ENCODE assay signal across 24 cellular contexts in the genomic region with DNA sequence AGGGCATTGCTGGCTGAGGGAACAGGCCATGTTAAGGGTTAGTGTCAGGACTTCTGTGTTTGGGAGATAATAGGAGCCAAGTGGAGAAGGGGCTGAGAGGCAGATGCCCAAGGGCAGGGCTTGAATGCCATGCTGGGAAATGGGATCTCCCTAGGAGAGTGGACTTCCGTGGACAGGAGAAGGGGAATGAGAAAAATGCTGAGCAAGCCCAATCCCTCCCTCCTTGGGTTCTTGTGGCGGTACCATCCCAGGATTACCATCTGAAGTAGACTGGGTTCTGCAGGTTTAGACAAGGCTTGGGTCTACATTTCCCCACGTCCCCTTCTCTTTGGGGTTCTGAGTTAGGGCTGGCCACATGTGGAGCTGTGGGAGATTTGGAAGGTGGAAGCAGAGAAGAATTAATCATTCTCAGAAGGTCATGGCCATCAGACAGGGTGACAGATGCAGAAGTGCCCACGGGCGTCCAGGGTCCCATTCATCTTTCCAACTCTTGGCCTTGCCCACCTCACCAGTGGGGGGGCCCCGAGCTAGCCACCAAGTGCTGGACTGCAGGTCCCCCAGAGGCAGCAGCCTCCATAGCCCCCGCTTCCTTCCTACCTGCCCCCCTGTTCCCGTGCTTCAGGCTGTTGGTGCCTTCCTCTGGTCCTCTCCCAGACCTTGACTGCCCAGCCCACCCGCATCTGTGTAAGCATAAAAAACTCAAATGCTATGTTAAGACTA.
"Had no signal": no experiment of that assay in that cellular context is flagged by ENCODE, and none has a peak within 500 bp of the region (broad histone marks: within the 10 kb centered on the region; RNA-seq: fewer than 3 reads in every experiment).

No MANE protein-coding gene starts in this region.

- H3K9me3 ChIP-seq: SJCRH30 had no signal

- H3K9ac ChIP-seq: KMS-11 had no signal

- H3K4me3 Mint-ChIP-seq: activated CD4-positive, alpha-beta T cell treated with anti-CD3 and anti-CD28 coated beads, Interleukin-2, amount 10 ng/mL, durations not matched to agents 24 days and 14 days; activated CD8-positive, alpha-beta T cell treated with anti-CD3 and anti-CD28 coated beads for 36 hours; activated T-cell treated with anti-CD3 and anti-CD28 coated beads, Interleukin-2, amount 50 U/mL, for 72 hours; activated T-helper 17 cell treated with anti-CD3 and anti-CD28 coated beads, Interleukin-2, amount 50 U/mL, for 72 hours; brain had no signal

- H3K36me3 Mint-ChIP-seq: brain had no signal

- H3K36me3 ChIP-seq: SJCRH30 had no signal

- H3K27ac ChIP-seq: KMS-11, SJCRH30, SK-N-MC had no signal

- H3K4me3 ChIP-seq: SJCRH30, SK-N-MC had no signal

- ATAC-seq: activated CD8-positive, alpha-beta T cell treated with anti-CD3 and anti-CD28 coated beads for 36 hours; activated T-cell treated with anti-CD3 and anti-CD28 coated beads, Interleukin-2, amount 50 U/mL, for 72 hours; Panc1 had no signal

- H3K9me3 Mint-ChIP-seq: activated CD4-positive, alpha-beta T cell treated with anti-CD3 and anti-CD28 coated beads, Interleukin-2, amount 10 ng/mL, durations not matched to agents 24 days and 14 days; activated CD8-positive, alpha-beta T cell treated with anti-CD3 and anti-CD28 coated beads for 36 hours; activated T-cell treated with anti-CD3 and anti-CD28 coated beads, Interleukin-2, amount 50 U/mL, for 72 hours; activated T-helper 17 cell treated with anti-CD3 and anti-CD28 coated beads, Interleukin-2, amount 50 U/mL, for 72 hours had no signal

- DNase-seq: activated CD4-positive, alpha-beta T cell treated with anti-CD3 and anti-CD28 coated beads, Interleukin-2, amount 10 ng/mL, durations not matched to agents 24 days and 14 days; activated CD4-positive, alpha-beta T cell treated with anti-CD3 and anti-CD28 coated beads, Interleukin-2, amount 50 U/mL, for 4 hours; activated CD8-positive, alpha-beta T cell treated with anti-CD3 and anti-CD28 coated beads for 36 hours; activated effector memory CD4-positive, alpha-beta T cell treated with anti-CD3 and anti-CD28 coated beads, Interleukin-2, amount 50 U/mL, for 16 hours; activated naive CD4-positive, alpha-beta T cell; activated naive CD4-positive, alpha-beta T cell treated with anti-CD3 and anti-CD28 coated beads, Interleukin-2, amount 50 U/mL, for 16 hours; activated T-cell treated with anti-CD3 and anti-CD28 coated beads, Interleukin-2, amount 50 U/mL, for 1 hour; activated T-cell treated with anti-CD3 and anti-CD28 coated beads, Interleukin-2, amount 50 U/mL, for 72 hours; anterior cingulate cortex; central memory CD4-positive, alpha-beta T cell; NCI-H1105; NCI-H1417 treated with DMSO at 0.1 percent for 48 hours; NCI-H1930; NCI-H2081 treated with DMSO at 0.1 percent for 48 hours; NCI-H345; NCI-H524 treated with DMSO at 0.1 percent for 48 hours; SHP77; SJCRH30; T1000 had no signal

- H3K4me1 Mint-ChIP-seq: activated CD4-positive, alpha-beta T cell treated with anti-CD3 and anti-CD28 coated beads, Interleukin-2, amount 10 ng/mL, durations not matched to agents 24 days and 14 days; activated T-helper 17 cell treated with anti-CD3 and anti-CD28 coated beads, Interleukin-2, amount 50 U/mL, for 72 hours had no signal

- H3K27ac Mint-ChIP-seq: activated CD4-positive, alpha-beta T cell treated with anti-CD3 and anti-CD28 coated beads, Interleukin-2, amount 10 ng/mL, durations not matched to agents 24 days and 14 days; activated CD8-positive, alpha-beta T cell treated with anti-CD3 and anti-CD28 coated beads for 36 hours; activated T-cell treated with anti-CD3 and anti-CD28 coated beads, Interleukin-2, amount 50 U/mL, for 72 hours; activated T-helper 17 cell treated with anti-CD3 and anti-CD28 coated beads, Interleukin-2, amount 50 U/mL, for 72 hours; brain had no signal

- H3K27me3 Mint-ChIP-seq: activated CD4-positive, alpha-beta T cell treated with anti-CD3 and anti-CD28 coated beads, Interleukin-2, amount 10 ng/mL, durations not matched to agents 24 days and 14 days; brain had no signal

- H3K4me2 ChIP-seq: KMS-11 had no signal

- H3K4me1 ChIP-seq: SJCRH30 had no signal
